In genomic region chr15:39362832-39363561, GRCh38 we compare ENCODE assay signal across 12 cellular contexts.
DNase-seq lines count a peak whose midpoint lies in the region; ATAC-seq, FAIRE-seq and TF ChIP-seq lines count a peak whose summit lies in the region.
"Had no signal": no experiment of that assay in that cellular context is flagged by ENCODE, and none has a peak within 500 bp of the region (broad histone marks: within the 10 kb centered on the region; RNA-seq: fewer than 3 reads in every experiment).

No MANE protein-coding gene starts in this region.

- no peaks in the 10 kb centered on the region for H3K79me2 ChIP-seq in HepG2 (ENCODE audit: insufficient read depth, low read length)

- POLR2A ChIA-PET in HepG2 (lab: Yijun Ruan, JAX), result no interaction called here

- BruUV-seq in HepG2 (replicated peaks; lab: Mats Ljungman, UMichigan), result no TSS peak

- no peaks in the 10 kb centered on the region for H3K36me3 ChIP-seq in HepG2 (replicated peaks in 1 of 2; ENCODE audit: control insufficient read depth in 1 of 2, insufficient read depth in 2 of 2, low read length in 2 of 2)
- no peaks in the 10 kb centered on the region for H3K36me3 ChIP-seq in testis (ENCODE audit: low read depth, missing control alignments)
- H3K36me3 ChIP-seq: colonic mucosa had no signal

- WGBS in HepG2 (ENCODE audit: low lambda C conversion rate), result 95% methylated on average over 8 of the region's 8 CpGs
- WGBS in testis, 2 donors, result 90 to 93% methylated on average over 8 of the region's 8 CpGs

- TF ChIP-seq CTCF in astrocyte of the cerebellum (IDR thresholded peaks at IDR 0.05; ENCODE audit: low read depth, low read length, missing control alignments) (no peak), HepG2 (CRISPR knock-in tag; IDR thresholded peaks at IDR 0.05) (no peak), testis (IDR thresholded peaks at IDR 0.05) (no peak)

- TF ChIP-seq EP300 in HepG2 (IDR thresholded peaks at IDR 0.05; ENCODE audit: low read depth in 2 of 2, low read length in 2 of 2), result no peak
- TF ChIP-seq EP300 in HepG2 (CRISPR knock-in tag; IDR thresholded peaks at IDR 0.05; ENCODE audit: borderline replicate concordance), result no peak

- in situ Hi-C loops in astrocyte of the cerebellum (cut with HindIII; ENCODE audit: low sequenced_read_pairs), result no loop called here
- in situ Hi-C loops in HepG2 (cut with HindIII; ENCODE audit: extremely low pct_ligation_motif_present, low pct_unique_long_range_greater_than_20kb), result no loop called here

- H3K4me3 ChIP-seq in astrocyte of the cerebellum (ENCODE audit: low read depth, low read length) (no peak overlapping the region), HepG2 (replicated peaks in 1 of 3; ENCODE audit: insufficient read depth in 1 of 3, low read depth in 2 of 3, low read length in 3 of 3) (no peak overlapping the region), testis (no peak overlapping the region)
- H3K4me3 ChIP-seq: colonic mucosa had no signal

- CTCF ChIA-PET in HepG2 (lab: Yijun Ruan, JAX; ENCODE audit: low intra/inter-chr PET ratio, low total read pairs), result no interaction called here

- DNase-seq in AG20443 (ENCODE audit: low spot score), result peak; percentile 60
- peak; percentile 96 for DNase-seq in M059J (ENCODE audit: low read depth)
- DNase-seq in astrocyte of the cerebellum (ENCODE audit: low read depth), result peak; percentile 100
- no peak for DNase-seq in HepG2 (ENCODE audit: low spot score)
- DNase-seq in testis, result no peak
- DNase-seq: activated T-cell treated with anti-CD3 and anti-CD28 coated beads, Interleukin-2, amount 50 U/mL, for 72 hours; colonic mucosa; naive B cell had no signal

- peak overlapping the region; percentile 18 for H3K27ac ChIP-seq in HepG2 (ENCODE audit: extremely low read length, insufficient read depth, low read length)
- H3K27ac ChIP-seq in testis, result no peak overlapping the region
- H3K27ac ChIP-seq: colonic mucosa had no signal

- ATAC-seq in HepG2 (no peak), GM18858 (IDR thresholded peaks at IDR 0.05; ENCODE audit: unreplicated experiment) (no peak), HG02970 (IDR thresholded peaks at IDR 0.05; ENCODE audit: low FRiP score, unreplicated experiment) (no peak), GM21786 (IDR thresholded peaks at IDR 0.05; ENCODE audit: unreplicated experiment) (no peak)
- ATAC-seq: activated T-cell treated with anti-CD3 and anti-CD28 coated beads, Interleukin-2, amount 50 U/mL, for 72 hours had no signal

- no peak for TF ChIP-seq POLR2A in HepG2 (IDR thresholded peaks at IDR 0.05; ENCODE audit: insufficient read depth in 1 of 2, low read depth in 2 of 2, low read length in 2 of 2)
- TF ChIP-seq POLR2A in testis (IDR thresholded peaks at IDR 0.05), result no peak

- no peaks in the 10 kb centered on the region for H3K9me3 ChIP-seq in HepG2 (ENCODE audit: low read length)
- no peaks in the 10 kb centered on the region for H3K9me3 ChIP-seq in testis
- H3K9me3 ChIP-seq: colonic mucosa had no signal

- no peak overlapping the region for H3K4me2 ChIP-seq in HepG2 (ENCODE audit: low read depth, low read length)

- H3K9ac ChIP-seq in HepG2 (ENCODE audit: insufficient read depth, low read depth, low read length), result no peak overlapping the region; the same call in 1 of the 2 replicates

- no peak overlapping the region for H2AFZ ChIP-seq in HepG2 (ENCODE audit: low read length)

- intact Hi-C loops in HepG2 (cut with micrococcal nuclease; ENCODE audit: unreplicated experiment) (loop anchor here (5.0 to 10.0 kb wide), 3 partner anchors 39 to 238 kb away; no protein-coding TSS in a partner anchor), testis (cut with DNase I; ENCODE audit: low total_unique reads) (no loop called here)

- H3K4me1 ChIP-seq in HepG2 (ENCODE audit: insufficient read depth, low read length), result peaks cover 68% of the 10 kb centered on the region
- H3K4me1 ChIP-seq in testis, result peaks cover 4% of the 10 kb centered on the region
- H3K4me1 ChIP-seq: colonic mucosa had no signal

- H3K27me3 ChIP-seq in HepG2 (ENCODE audit: control insufficient read depth in 1 of 2, insufficient read depth in 2 of 2, low read length in 2 of 2) (no peaks in the 10 kb centered on the region), testis (no peaks in the 10 kb centered on the region)
- H3K27me3 ChIP-seq: colonic mucosa had no signal

- FAIRE-seq in HepG2 (lab: Jason Lieb, UNC), result no peak
- FAIRE-seq: GM18507 had no signal

- no peaks in the 10 kb centered on the region for H4K20me1 ChIP-seq in HepG2 (ENCODE audit: insufficient read depth, low read length)

- no peak for TF ChIP-seq RAD21 in HepG2 (CRISPR knock-in tag; IDR thresholded peaks at IDR 0.05)

TF ChIP-seq in HepG2, 621 proteins besides CTCF, POLR2A, EP300 and RAD21 (continues in another document):
- TF ChIP-seq MLXIP (CRISPR knock-in tag; IDR thresholded peaks at IDR 0.05; ENCODE audit: borderline replicate concordance), result no peak
- no peak for TF ChIP-seq RFXANK (CRISPR knock-in tag; IDR thresholded peaks at IDR 0.05)
- TF ChIP-seq ZNF367 (CRISPR knock-in tag; IDR thresholded peaks at IDR 0.05; ENCODE audit: borderline replicate concordance), result no peak
- no peak for TF ChIP-seq RBM39 (IDR thresholded peaks at IDR 0.05; ENCODE audit: low read depth, low read length, poor library complexity, severe bottlenecking)
- TF ChIP-seq HOXA5 (CRISPR knock-in tag; IDR thresholded peaks at IDR 0.05), result no peak
- no peak for TF ChIP-seq HNRNPLL (IDR thresholded peaks at IDR 0.05; ENCODE audit: low read depth, low read length, poor library complexity, severe bottlenecking)
- no peak for TF ChIP-seq UBTF (CRISPR knock-in tag; IDR thresholded peaks at IDR 0.05)
- no peak for TF ChIP-seq POGZ (CRISPR knock-in tag; IDR thresholded peaks at IDR 0.05)
- no peak for TF ChIP-seq FOXA3 (CRISPR knock-in tag; IDR thresholded peaks at IDR 0.05)
- no peak for TF ChIP-seq ZNF549 (CRISPR knock-in tag; IDR thresholded peaks at IDR 0.05)

Comparison
In these comparisons a context has a peak if more than half of its experiments do, and no peak if none do; other contexts are left out.
1. DNase-seq: peak in AG20443 (single experiment), M059J (single experiment) and astrocyte of the cerebellum (single experiment); none in HepG2 (single experiment) and testis (single experiment).